Comparison of ENCODE assay signal across 35 cellular contexts in genomic region chr9:17503196-17503595, GRCh38.
"Had no signal": no experiment of that assay in that cellular context is flagged by ENCODE, and none has a peak within 500 bp of the region (broad histone marks: within the 10 kb centered on the region; RNA-seq: fewer than 3 reads in every experiment).

No MANE protein-coding gene starts in this region.

- DNase-seq: Karpas-422, Kasumi-1, MG63, MM.1S, MV-4-11, NCI-H1048, NCI-H1092, NCI-H1092 treated with DMSO at 0.1 percent for 48 hours, NCI-H1105, NCI-H1105 treated with DMSO at 0.1 percent for 48 hours, NCI-H1417, NCI-H1417 treated with DMSO at 0.1 percent for 48 hours, NCI-H1436, NCI-H1436 treated with DMSO at 0.1 percent for 48 hours, NCI-H146, NCI-H1694, NCI-H1694 treated with DMSO at 0.1 percent for 48 hours, NCI-H187, NCI-H187 treated with DMSO at 0.1 percent for 48 hours, NCI-H1930, NCI-H2029, NCI-H2029 treated with DMSO at 0.1 percent for 48 hours, NCI-H2081, NCI-H2081 treated with DMSO at 0.1 percent for 48 hours, NCI-H2107, NCI-H2171, NCI-H2171 treated with DMSO at 0.1 percent for 48 hours, NCI-H2227 treated with DMSO at 0.1 percent for 48 hours, NCI-H226, NCI-H345, NCI-H446, NCI-H446 treated with DMSO at 0.1 percent for 48 hours, NCI-H510A, NCI-H510A treated with DMSO at 0.1 percent for 48 hours had no signal

- H3K36me3 ChIP-seq: MG63 had no signal

- H3K9ac ChIP-seq: KMS-11 had no signal

- H3K27me3 ChIP-seq: MG63 had no signal

- H3K4me3 ChIP-seq: MG63 had no signal

- H3K27ac ChIP-seq: KMS-11 had no signal

- H3K4me2 ChIP-seq: KMS-11 had no signal
